ENCODE assay signal across 12 cellular contexts in genomic region chr22:45192701-45193187, GRCh38. TPM values are rescaled to one million over a fixed set of nuclear protein-coding genes. Genes with fewer than 3 reads are reported as not detected.
A peak's percentile ranks its signal among the peaks of the same experiment; 100 is the strongest.
DNase-seq lines count a peak whose midpoint lies in the region; ATAC-seq and TF ChIP-seq lines count a peak whose summit lies in the region.
"Had no signal": no experiment of that assay in that cellular context is flagged by ENCODE, and none has a peak within 500 bp of the region (broad histone marks: within the 10 kb centered on the region; RNA-seq: fewer than 3 reads in every experiment).

No MANE protein-coding gene starts in this region.

- no peaks in the 10 kb centered on the region for H3K27me3 ChIP-seq in OCI-LY1 (ENCODE audit: insufficient read depth, low read length)
- H3K27me3 ChIP-seq in spleen (replicated peaks in 1 of 7), result no peaks in the 10 kb centered on the region

- TF ChIP-seq CTCF in OCI-LY1 (IDR thresholded peaks at IDR 0.05; ENCODE audit: low read length) (peak; percentile 9; the same call in 1 of the 2 replicates), fibroblast of mammary gland (conservative IDR thresholded peaks at IDR 0.05; ENCODE audit: control insufficient read depth, insufficient read depth, low read depth, low read length) (peak; percentile 6), spleen (IDR thresholded peaks at IDR 0.05 in 8 of 11, conservative IDR thresholded peaks at IDR 0.05 in 3 of 11) (no peak)

- H3K9ac ChIP-seq in OCI-LY1 (ENCODE audit: low read length), result no peak overlapping the region

- H3K9me3 ChIP-seq in OCI-LY1 (ENCODE audit: low read length) (no peaks in the 10 kb centered on the region), spleen (no peaks in the 10 kb centered on the region)

- ATAC-seq in GM21526 (IDR thresholded peaks at IDR 0.05; ENCODE audit: low FRiP score, unreplicated experiment) (no peak), HG03095 (IDR thresholded peaks at IDR 0.05; ENCODE audit: unreplicated experiment) (no peak)
- ATAC-seq: activated T-cell treated with anti-CD3 and anti-CD28 coated beads, Interleukin-2, amount 50 U/mL, for 72 hours had no signal

- H3K4me3 ChIP-seq in OCI-LY1 (ENCODE audit: low read depth, low read length, poor library complexity, severe bottlenecking) (no peak overlapping the region), fibroblast of mammary gland (ENCODE audit: control insufficient read depth, low read depth, low read length) (no peak overlapping the region), spleen (no peak overlapping the region)

- 0 out of 2 replicates have a peak, but pooled peaks cover 4% of the 10 kb centered on the region for H4K20me1 ChIP-seq in OCI-LY1 (ENCODE audit: insufficient read depth, low read length)

- no peaks in the 10 kb centered on the region for H3F3A ChIP-seq in OCI-LY1 (ENCODE audit: insufficient read depth, low read length)

- intact Hi-C loops in spleen (cut with DNase I; ENCODE audit: low total_unique reads), result no loop called here

- H3K9me2 ChIP-seq in OCI-LY1 (ENCODE audit: low read depth, low read length), result no peaks in the 10 kb centered on the region

- H3K27ac ChIP-seq in OCI-LY1 (ENCODE audit: low read depth, low read length, poor library complexity, severe bottlenecking) (no peak overlapping the region), spleen (peak overlapping the region in 1 of 8 donors; percentile 7)

- H3K4me2 ChIP-seq in OCI-LY1 (ENCODE audit: low read length), result no peak overlapping the region

- TF ChIP-seq POLR2A in spleen (IDR thresholded peaks at IDR 0.05), result no peak

- peaks cover 9% of the 10 kb centered on the region for H3K36me3 ChIP-seq in OCI-LY1 (ENCODE audit: insufficient read depth, low read length)
- peaks cover 0 to 86% (median 26%) of the 10 kb centered on the region in 6 donors for H3K36me3 ChIP-seq in spleen

- no peak overlapping the region for H2AFZ ChIP-seq in OCI-LY1 (ENCODE audit: low read length)

- 63 to 74% (median 68%) methylated on average over 13 of the region's 13 CpGs for WGBS in spleen, 5 donors

- DNase-seq in NCI-H82 (lab: John Stamatoyannopoulos, UW) (peak; percentile 16), NCI-H82 treated with DMSO at 0.1 percent for 48 hours (lab: John Stamatoyannopoulos, UW; ENCODE audit: unreplicated experiment) (no peak), fibroblast of mammary gland (ENCODE audit: low read depth) (no peak), spleen (peak; percentile 51), globus pallidus (ENCODE audit: low spot score) (no peak)
- DNase-seq: activated CD4-positive, alpha-beta T cell treated with anti-CD3 and anti-CD28 coated beads for 48 hours; activated T-cell treated with anti-CD3 and anti-CD28 coated beads, Interleukin-2, amount 50 U/mL, for 72 hours; KG1; NCI-H226 had no signal

- H3K4me1 ChIP-seq in OCI-LY1 (ENCODE audit: insufficient read depth, low read length, severe bottlenecking) (no peaks in the 10 kb centered on the region), spleen (peaks cover 0 to 15% (median 3%) of the 10 kb centered on the region in 6 donors)

- H3K79me2 ChIP-seq in OCI-LY1 (ENCODE audit: insufficient read depth, low read length), result no peaks in the 10 kb centered on the region

RNA-seq across cellular contexts. Expression of gene NUP50, which starts 29.0 kb away (rescaled TPM):
- total RNA-seq in spleen, result 100 to 1,000 TPM in 2 of 7 donors, 10 to 100 TPM in 5; 85.9 to 109 (median 98.5) TPM
- 10 to 100 TPM; 16.2 to 26.4 (median 17.5) TPM for polyA plus RNA-seq in spleen

RNA-seq across cellular contexts. Expression of gene KIAA0930, which starts 48.0 kb away (rescaled TPM):
- 10 to 100 TPM; 35.5 to 93.1 (median 73.7) TPM for total RNA-seq in spleen
- polyA plus RNA-seq in spleen, result 10 to 100 TPM; 32.6 to 61.5 (median 46.6) TPM

Comparison
In these comparisons a context has a peak if more than half of its experiments do, and no peak if none do; other contexts are left out.
1. DNase-seq: peak in NCI-H82 (single experiment) and spleen (single experiment); none in NCI-H82 treated with DMSO at 0.1 percent for 48 hours (single experiment), fibroblast of mammary gland (single experiment) and globus pallidus (single experiment).
2. CTCF ChIP-seq: peak in OCI-LY1 (single experiment) and fibroblast of mammary gland (single experiment); none in spleen (0 of 11).